1 cellular context compared by ENCODE assay signal in the genomic region with DNA sequence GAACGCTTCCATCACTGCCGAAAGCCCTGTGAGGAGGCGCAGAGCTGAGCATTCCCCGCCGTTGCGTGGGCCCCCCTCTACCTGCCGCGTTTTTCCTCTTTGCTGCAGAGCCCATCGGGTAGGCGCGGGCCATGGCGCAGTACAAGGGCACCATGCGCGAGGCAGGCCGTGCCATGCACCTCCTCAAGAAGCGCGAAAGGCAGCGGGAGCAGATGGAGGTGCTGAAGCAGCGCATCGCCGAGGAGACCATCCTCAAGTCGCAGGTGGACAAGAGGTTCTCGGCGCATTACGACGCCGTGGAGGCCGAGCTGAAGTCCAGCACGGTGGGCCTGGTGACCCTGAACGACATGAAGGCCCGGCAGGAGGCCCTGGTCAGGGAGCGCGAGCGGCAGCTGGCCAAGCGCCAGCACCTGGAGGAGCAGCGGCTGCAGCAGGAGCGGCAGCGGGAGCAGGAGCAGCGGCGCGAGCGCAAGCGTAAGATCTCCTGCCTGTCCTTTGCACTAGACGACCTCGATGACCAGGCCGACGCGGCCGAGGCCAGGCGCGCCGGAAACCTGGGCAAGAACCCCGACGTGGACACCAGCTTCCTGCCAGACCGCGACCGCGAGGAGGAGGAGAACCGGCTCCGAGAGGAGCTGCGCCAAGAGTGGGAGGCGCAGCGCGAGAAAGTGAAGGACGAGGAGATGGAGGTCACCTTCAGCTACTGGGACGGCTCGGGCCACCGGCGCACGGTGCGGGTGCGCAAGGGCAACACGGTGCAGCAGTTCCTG.
TF ChIP-seq lines count a peak whose summit lies in the region.

No MANE protein-coding gene starts in this region.

TF ChIP-seq in liver, 16 proteins besides CTCF, POLR2A, EP300 and RAD21 (continued from another document):
- TF ChIP-seq, protein P1, sequence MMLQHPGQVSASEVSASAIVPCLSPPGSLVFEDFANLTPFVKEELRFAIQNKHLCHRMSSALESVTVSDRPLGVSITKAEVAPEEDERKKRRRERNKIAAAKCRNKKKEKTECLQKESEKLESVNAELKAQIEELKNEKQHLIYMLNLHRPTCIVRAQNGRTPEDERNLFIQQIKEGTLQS (IDR thresholded peaks at IDR 0.05) = no peak
